ENCODE assay signal across 8 cellular contexts in genomic region chr1:160795951-160796383, GRCh38. TPM values are rescaled to one million over a fixed set of nuclear protein-coding genes. Genes with fewer than 3 reads are reported as not detected.
DNase-seq lines count a peak whose midpoint lies in the region; ATAC-seq, FAIRE-seq and TF ChIP-seq lines count a peak whose summit lies in the region.

TSS of gene LY9 (plus strand) at chr1:160796174. CDS start at chr1:160796188, 14 bp downstream.

- intact Hi-C loops in dorsolateral prefrontal cortex (cut with DNase I) = no loop called here

- H3K4me3 ChIP-seq in dorsolateral prefrontal cortex = no peak within 1 kb of the TSS

- DNase-seq in T-helper 2 cell = peak; percentile 33 to 99 (median 74)
- DNase-seq in effector CD4-positive, alpha-beta T cell = peak; percentile 81
- DNase-seq in stimulated activated CD8-positive, alpha-beta memory T cell treated with anti-CD3 and anti-CD28 coated beads, Interleukin-4, amount 100 ng/mL, for 1 hour (ENCODE audit: low read depth in 2 of 2, low spot score in 1 of 2) = peak; percentile 41 to 59
- DNase-seq in RCC 7860 (ENCODE audit: low spot score) = no peak
- DNase-seq in dorsolateral prefrontal cortex = no peak
- no peak for DNase-seq in NCI-H510A treated with DMSO at 0.1 percent for 48 hours (lab: John Stamatoyannopoulos, UW)

- no peak within 1 kb of the TSS for H3K27ac ChIP-seq in dorsolateral prefrontal cortex

- no peak for FAIRE-seq in RCC 7860 (lab: Jason Lieb, UNC)

- peaks cover 0 to 3% (median 0%) of the 10 kb centered on the region in 45 donors for H3K27me3 ChIP-seq in dorsolateral prefrontal cortex

- TF ChIP-seq CTCF in dorsolateral prefrontal cortex (IDR thresholded peaks at IDR 0.05 in 54 of 56, conservative IDR thresholded peaks at IDR 0.05 in 2 of 56; ENCODE audit: low read depth in 1 of 56, partially characterized antibody in 56 of 56) = no peak

- ATAC-seq in GM18867 (IDR thresholded peaks at IDR 0.05; ENCODE audit: unreplicated experiment) (peak; percentile 83), HG02943 (IDR thresholded peaks at IDR 0.05; ENCODE audit: low read depth, unreplicated experiment) (peak; percentile 66)

RNA-seq across cellular contexts. Expression of gene LY9, which starts in this region (rescaled TPM):
- total RNA-seq in dorsolateral prefrontal cortex = 1 to 10 TPM in 3 of 120 experiments, under 1 TPM in 8, not detected in 109; 0.24 to 1.1 (median 0.48) TPM

Comparison
In these comparisons a context has a peak if more than half of its experiments do, and no peak if none do; other contexts are left out.
1. DNase-seq: peak in T-helper 2 cell (5 of 5), effector CD4-positive, alpha-beta T cell (single experiment) and stimulated activated CD8-positive, alpha-beta memory T cell treated with anti-CD3 and anti-CD28 coated beads, Interleukin-4, amount 100 ng/mL, for 1 hour (2 of 2); none in RCC 7860 (single experiment), dorsolateral prefrontal cortex (0 of 10) and NCI-H510A treated with DMSO at 0.1 percent for 48 hours (single experiment).